ENCODE assay signal across 12 cellular contexts in genomic region chr3:141421639-141422319, GRCh38. TPM values are rescaled to one million over a fixed set of nuclear protein-coding genes. Genes with fewer than 3 reads are reported as not detected.
DNase-seq lines count a peak whose midpoint lies in the region; ATAC-seq, FAIRE-seq and TF ChIP-seq lines count a peak whose summit lies in the region.
"Had no signal": no experiment of that assay in that cellular context is flagged by ENCODE, and none has a peak within 500 bp of the region (broad histone marks: within the 10 kb centered on the region; RNA-seq: fewer than 3 reads in every experiment).

No MANE protein-coding gene starts in this region.

- H3K27ac ChIP-seq in epithelial cell of prostate (peak overlapping the region; percentile 37), body of pancreas (no peak overlapping the region)
- H3K27ac ChIP-seq: colonic mucosa had no signal

- DNase-seq in HFFc6 (peak; percentile 87), T-helper 17 cell (no peak), epithelial cell of prostate (ENCODE audit: low read depth, low spot score) (no peak), D721Med (ENCODE audit: insufficient read length, low spot score) (no peak), body of pancreas (no peak)
- DNase-seq: colonic mucosa; DMS79 treated with DMSO at 0.1 percent for 48 hours; NCI-H1417 treated with DMSO at 0.1 percent for 48 hours; stimulated activated CD4-positive, alpha-beta T cell treated with anti-CD3 and anti-CD28 coated beads, Interleukin-15, amount 100 ng/mL, for 24 hours; T-helper 9 cell had no signal

- peaks cover 91% of the 10 kb centered on the region for H3K4me1 Mint-ChIP-seq in HFFc6 (ENCODE audit: low read depth)
- H3K4me1 Mint-ChIP-seq in T-helper 17 cell = peaks cover 49% of the 10 kb centered on the region

- peak overlapping the region; percentile 41 for H3K9ac ChIP-seq in skeletal muscle satellite cell (ENCODE audit: low read depth, low read length)

- H3K4me3 ChIP-seq in skeletal muscle satellite cell (ENCODE audit: low read length) (no peak overlapping the region), body of pancreas (no peak overlapping the region)
- H3K4me3 ChIP-seq: colonic mucosa had no signal

- H3K27me3 Mint-ChIP-seq in HFFc6 (ENCODE audit: insufficient read depth) = no peaks in the 10 kb centered on the region; the same call in 1 of the 2 replicates
- H3K27me3 Mint-ChIP-seq in T-helper 17 cell = no peaks in the 10 kb centered on the region

- peak overlapping the region; percentile 39 for H3K4me2 ChIP-seq in skeletal muscle satellite cell (ENCODE audit: low read length)

- ATAC-seq in T-helper 17 cell (no peak), GM21619 (IDR thresholded peaks at IDR 0.05; ENCODE audit: unreplicated experiment) (no peak), body of pancreas (no peak)

- H3K4me1 ChIP-seq in skeletal muscle satellite cell (ENCODE audit: control insufficient read depth, insufficient read depth, low read length) (peaks cover 33% of the 10 kb centered on the region), body of pancreas (peaks cover 27% of the 10 kb centered on the region)

- no peak for TF ChIP-seq POLR2A in body of pancreas (IDR thresholded peaks at IDR 0.05)

- peaks cover 59% of the 10 kb centered on the region for H3K36me3 Mint-ChIP-seq in HFFc6 (ENCODE audit: low read depth)
- H3K36me3 Mint-ChIP-seq in T-helper 17 cell (ENCODE audit: low read depth) = peaks cover 11% of the 10 kb centered on the region

- H3K9me3 ChIP-seq in T-helper 17 cell (ENCODE audit: control insufficient read depth, low read length, poor library complexity, severe bottlenecking) (no peaks in the 10 kb centered on the region), skeletal muscle satellite cell (replicated peaks; ENCODE audit: low read length) (no peaks in the 10 kb centered on the region), body of pancreas (no peaks in the 10 kb centered on the region)
- H3K9me3 ChIP-seq: colonic mucosa had no signal

- H3K36me3 ChIP-seq in skeletal muscle satellite cell (ENCODE audit: insufficient read depth, low read length) (peaks cover 50% of the 10 kb centered on the region), body of pancreas (replicated peaks in 1 of 2; ENCODE audit: insufficient read depth in 1 of 2, low read depth in 2 of 2) (peaks cover 0 to 1% of the 10 kb centered on the region in 2 donors)
- H3K36me3 ChIP-seq: colonic mucosa had no signal

- H3K27me3 ChIP-seq in skeletal muscle satellite cell (ENCODE audit: control insufficient read depth, insufficient read depth, low read length) (no peaks in the 10 kb centered on the region), body of pancreas (no peaks in the 10 kb centered on the region)
- H3K27me3 ChIP-seq: colonic mucosa had no signal

- TF ChIP-seq CTCF in HFFc6 (IDR thresholded peaks at IDR 0.05) (peak; percentile 53; the same call in 1 of the 2 replicates), D721Med (IDR thresholded peaks at IDR 0.05; ENCODE audit: insufficient read depth, missing control alignments) (no peak), body of pancreas (IDR thresholded peaks at IDR 0.05) (no peak)

- no peaks in the 10 kb centered on the region for H3K9me3 Mint-ChIP-seq in HFFc6

- 82 to 95% methylated on average over 5 of the region's 5 CpGs for WGBS in body of pancreas, 2 donors

- H3K27ac Mint-ChIP-seq in HFFc6 (peak overlapping the region; percentile 93), T-helper 17 cell (peak overlapping the region; percentile 67)

- FAIRE-seq in D721Med (lab: Jason Lieb, UNC) = no peak

- intact Hi-C loops in body of pancreas (cut with DNase I) = no loop called here

- peak overlapping the region; percentile 57 for H3K4me3 Mint-ChIP-seq in HFFc6
- H3K4me3 Mint-ChIP-seq in T-helper 17 cell = no peak overlapping the region

RNA-seq across cellular contexts. Expression of gene ZBTB38, which starts 53.5 kb away (rescaled TPM):
- 100 to 1,000 TPM; 146 to 172 (median 158) TPM for total RNA-seq in HFFc6 (2021; fragmentation: NEBNext Ultra II Directional; extraction: Animal tissue kit (Norgen Biotek cat#: 25700))
- 10 to 100 TPM; 51.6 to 54.0 TPM for total RNA-seq in T-helper 17 cell
- total RNA-seq in skeletal muscle satellite cell (2012; rRNA removed) = 73.2 and 78.1 TPM in 2 replicates
- 10 to 100 TPM; 48.5 to 60.4 TPM for total RNA-seq in body of pancreas
